16 cellular contexts compared by ENCODE assay signal in genomic region chr3:55637906-55638635, GRCh38.
DNase-seq lines count a peak whose midpoint lies in the region; ATAC-seq and TF ChIP-seq lines count a peak whose summit lies in the region.
"Had no signal": no experiment of that assay in that cellular context is flagged by ENCODE, and none has a peak within 500 bp of the region (broad histone marks: within the 10 kb centered on the region; RNA-seq: fewer than 3 reads in every experiment).

No MANE protein-coding gene starts in this region.

- H3K4me2 ChIP-seq in mammary epithelial cell (ENCODE audit: insufficient read depth, low read depth, low read length) = peak overlapping the region; percentile 11
- H3K4me2 ChIP-seq: A549 had no signal

- H3K4me3 ChIP-seq in mammary epithelial cell (replicated peaks in 1 of 3; ENCODE audit: insufficient read depth in 1 of 3, low read depth in 2 of 3, low read length in 3 of 3) = no peak overlapping the region
- H3K4me3 ChIP-seq in fibroblast of mammary gland (ENCODE audit: control insufficient read depth, low read depth, low read length) = no peak overlapping the region
- H3K4me3 ChIP-seq in retinal pigment epithelial cell (ENCODE audit: low read length) = no peak overlapping the region
- H3K4me3 ChIP-seq: A549, HAP-1 had no signal

- H3K4me1 ChIP-seq in mammary epithelial cell (ENCODE audit: insufficient read depth, low read length) = peaks cover 36% of the 10 kb centered on the region
- H3K4me1 ChIP-seq: A549, HAP-1 had no signal

- no peaks in the 10 kb centered on the region for H3K9me3 Mint-ChIP-seq in MCF 10A (ENCODE audit: unreplicated experiment)

- H3K27me3 Mint-ChIP-seq in MCF 10A (ENCODE audit: insufficient read depth, unreplicated experiment) = no peaks in the 10 kb centered on the region
- H3K27me3 Mint-ChIP-seq: CD4-positive, alpha-beta memory T cell had no signal

- BruUV-seq in mammary epithelial cell (replicated peaks; lab: Mats Ljungman, UMichigan) (no TSS peak), MCF 10A (replicated peaks; lab: Mats Ljungman, UMichigan) (no TSS peak)

- no peak overlapping the region for H3K27ac Mint-ChIP-seq in MCF 10A (ENCODE audit: low read depth, unreplicated experiment)
- H3K27ac Mint-ChIP-seq: CD4-positive, alpha-beta memory T cell had no signal

- in situ Hi-C loops in mammary epithelial cell (cut with MboI; ENCODE audit: low sequenced_read_pairs in 2 of 2) = no loop called here

- POLR2A ChIA-PET in MCF 10A (lab: Yijun Ruan, JAX) = no interaction called here

- H3K36me3 Mint-ChIP-seq in MCF 10A (ENCODE audit: insufficient read depth, unreplicated experiment) = no peaks in the 10 kb centered on the region
- H3K36me3 Mint-ChIP-seq: CD14-positive monocyte; CD4-positive, alpha-beta memory T cell had no signal

- H3K9me3 ChIP-seq in mammary epithelial cell (replicated peaks; ENCODE audit: insufficient read depth, low read length) = no peaks in the 10 kb centered on the region
- H3K9me3 ChIP-seq: A549, HAP-1 had no signal

- H3K27ac ChIP-seq in mammary epithelial cell (ENCODE audit: insufficient read depth, low read depth, low read length) = no peak overlapping the region
- H3K27ac ChIP-seq: 22Rv1, A549 had no signal

- H3K9ac ChIP-seq in mammary epithelial cell (ENCODE audit: insufficient read depth, low read length) = no peak overlapping the region

- dilution Hi-C loops in mammary epithelial cell (cut with HindIII; ENCODE audit: low sequenced_read_pairs) = no loop called here

- H3K4me3 Mint-ChIP-seq in MCF 10A (ENCODE audit: unreplicated experiment) = no peak overlapping the region
- H3K4me3 Mint-ChIP-seq: CD14-positive monocyte; CD4-positive, alpha-beta memory T cell had no signal

- intact Hi-C loops in mammary epithelial cell (cut with micrococcal nuclease) (no loop called here), MCF 10A (cut with micrococcal nuclease) (no loop called here)

- no peak for ATAC-seq in omental fat pad (ENCODE audit: low FRiP score)
- ATAC-seq: A549 had no signal

- 2% methylated on average over 7 of the region's 7 CpGs for WGBS in mammary epithelial cell (ENCODE audit: low coverage, missing lambda C conversion rate)

- no peaks in the 10 kb centered on the region for H3K79me2 ChIP-seq in mammary epithelial cell (ENCODE audit: insufficient read depth, low read length)

- TF ChIP-seq CTCF in mammary epithelial cell (conservative IDR thresholded peaks at IDR 0.05 in 1 of 2, IDR thresholded peaks at IDR 0.05 in 1 of 2; ENCODE audit: extremely low read depth in 1 of 2, insufficient read depth in 1 of 2, low read depth in 1 of 2, low read length in 2 of 2) (no peak), MCF 10A (IDR thresholded peaks at IDR 0.05; ENCODE audit: unreplicated experiment) (no peak), fibroblast of mammary gland (conservative IDR thresholded peaks at IDR 0.05; ENCODE audit: control insufficient read depth, insufficient read depth, low read depth, low read length) (no peak), retinal pigment epithelial cell (conservative IDR thresholded peaks at IDR 0.05; ENCODE audit: low read depth, low read length) (no peak), omental fat pad (IDR thresholded peaks at IDR 0.05) (no peak)

- H3K4me1 Mint-ChIP-seq in MCF 10A (ENCODE audit: insufficient read depth, unreplicated experiment) = peaks cover 9% of the 10 kb centered on the region
- H3K4me1 Mint-ChIP-seq: CD4-positive, alpha-beta memory T cell had no signal

- H2AFZ ChIP-seq in mammary epithelial cell (ENCODE audit: low read depth, low read length) = peak overlapping the region; percentile 15

- CTCF ChIA-PET in mammary epithelial cell (lab: Charles Lee; ENCODE audit: low non-redundant PET) (no interaction called here), MCF 10A (lab: Yijun Ruan, JAX) (no interaction called here)

- no peaks in the 10 kb centered on the region for H3K36me3 ChIP-seq in mammary epithelial cell (ENCODE audit: insufficient read depth, low read length)
- H3K36me3 ChIP-seq: HAP-1 had no signal

- no peaks in the 10 kb centered on the region for H4K20me1 ChIP-seq in mammary epithelial cell (ENCODE audit: insufficient read depth, low read length)

- DNase-seq in mammary epithelial cell = peak; percentile 39
- DNase-seq in MCF 10A (ENCODE audit: unreplicated experiment) = no peak
- peak; percentile 33 for DNase-seq in RPMI7951 (ENCODE audit: low read depth)
- DNase-seq in fibroblast of mammary gland (ENCODE audit: low read depth) = peak; percentile 49
- peak; percentile 12 for DNase-seq in retinal pigment epithelial cell (ENCODE audit: low read depth)
- DNase-seq in NCI-H1694 (lab: John Stamatoyannopoulos, UW) = no peak
- DNase-seq in omental fat pad (ENCODE audit: low spot score) = no peak
- DNase-seq in C1 segment of cervical spinal cord (lab: John Stamatoyannopoulos, UW) = no peak
- DNase-seq: AML-193; CD4-positive, alpha-beta memory T cell; DMS153; DMS79 had no signal

- no peaks in the 10 kb centered on the region for H3K27me3 ChIP-seq in mammary epithelial cell (ENCODE audit: insufficient read depth, low read length)

Comparison
In these comparisons a context has a peak if more than half of its experiments do, and no peak if none do; other contexts are left out.
1. DNase-seq: peak in mammary epithelial cell (single experiment), RPMI7951 (single experiment), fibroblast of mammary gland (single experiment) and retinal pigment epithelial cell (single experiment); none in MCF 10A (single experiment), NCI-H1694 (single experiment), omental fat pad (single experiment) and C1 segment of cervical spinal cord (0 of 14).